In the genomic region with DNA sequence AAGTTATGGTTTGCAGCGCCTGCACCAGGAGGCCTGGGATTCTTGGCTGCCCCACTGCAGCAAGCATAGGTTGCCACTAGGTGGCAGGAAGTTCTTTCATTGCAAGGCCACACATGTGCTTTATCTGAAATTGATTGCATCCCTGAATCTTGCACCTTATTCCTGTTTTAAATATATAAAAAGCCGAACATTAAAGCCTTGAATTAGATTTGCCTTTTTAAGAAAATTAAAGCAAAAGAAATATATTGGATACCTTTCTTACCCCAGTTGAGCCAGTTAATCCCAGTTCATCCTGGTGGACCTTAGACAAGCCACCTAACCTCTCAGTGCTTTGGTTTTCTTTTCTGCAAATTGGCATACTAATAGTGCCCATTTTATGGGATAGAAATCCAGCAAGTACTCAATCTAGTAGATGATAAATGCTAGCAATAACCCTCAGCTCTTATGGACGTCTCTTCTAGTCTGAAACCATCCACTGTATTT, we compare ENCODE assay signal across 8 cellular contexts. TPM values are rescaled to one million over a fixed set of nuclear protein-coding genes. Genes with fewer than 3 reads are reported as not detected.
DNase-seq lines count a peak whose midpoint lies in the region; ATAC-seq and FAIRE-seq lines count a peak whose summit lies in the region.

No MANE protein-coding gene starts in this region.

- FAIRE-seq in RCC 7860 (lab: Jason Lieb, UNC), result no peak

- no peak overlapping the region for H2AFZ ChIP-seq in trophoblast cell (ENCODE audit: insufficient read depth, low read length, poor library complexity)

- no peaks in the 10 kb centered on the region for H3K36me3 ChIP-seq in trophoblast cell (ENCODE audit: control insufficient read depth in 1 of 2, insufficient read depth in 2 of 2, low read length in 2 of 2)

- ATAC-seq in GM18511 (IDR thresholded peaks at IDR 0.05; ENCODE audit: unreplicated experiment) (peak; percentile 84), GM21423 (IDR thresholded peaks at IDR 0.05; ENCODE audit: unreplicated experiment) (no peak)

- no peak overlapping the region for H4K91ac ChIP-seq in trophoblast cell (ENCODE audit: low read depth, low read length)

- no peaks in the 10 kb centered on the region for H3K27me3 ChIP-seq in trophoblast cell (ENCODE audit: insufficient read depth, low read length)

- no peaks in the 10 kb centered on the region for H3K79me1 ChIP-seq in trophoblast cell (ENCODE audit: low read length)

- H3K4me2 ChIP-seq in trophoblast cell (ENCODE audit: low read length), result no peak overlapping the region

- H3K27ac ChIP-seq in trophoblast cell (ENCODE audit: low read depth, low read length), result no peak overlapping the region

- no peak overlapping the region for H3K23ac ChIP-seq in trophoblast cell (ENCODE audit: low read length)

- WGBS in trophoblast cell (ENCODE audit: extremely low coverage, insufficient coverage, insufficient read length), result no CpG with 5 or more reads among the region's 3 CpGs

- no peak overlapping the region for H3K14ac ChIP-seq in trophoblast cell (ENCODE audit: low read length)

- H3K4me3 ChIP-seq in trophoblast cell (ENCODE audit: low read depth, low read length), result no peak overlapping the region

- no peaks in the 10 kb centered on the region for H3K4me1 ChIP-seq in trophoblast cell (ENCODE audit: control insufficient read depth in 1 of 2, insufficient read depth in 2 of 2, low read length in 2 of 2)

- DNase-seq in AG08396 (ENCODE audit: low spot score), result peak; percentile 87
- DNase-seq in HuH-7 (ENCODE audit: low spot score), result peak; percentile 98
- DNase-seq in RCC 7860 (ENCODE audit: low spot score), result peak; percentile 39
- DNase-seq in activated effector memory CD4-positive, alpha-beta T cell treated with Interleukin-2 at 50 U/mL for 16 hours, result peak; percentile 26
- DNase-seq in globus pallidus (ENCODE audit: low spot score), result peak; percentile 63
- DNase-seq in trophoblast cell, result peak; percentile 45 to 76

- no peak overlapping the region for H4K12ac ChIP-seq in trophoblast cell (ENCODE audit: low read depth, low read length)

- no peak overlapping the region for H3K4ac ChIP-seq in trophoblast cell (ENCODE audit: low read depth, low read length)

- no peak overlapping the region for H4K8ac ChIP-seq in trophoblast cell (ENCODE audit: low read depth, low read length)

- H3K18ac ChIP-seq in trophoblast cell (ENCODE audit: low read length), result no peak overlapping the region

- no peak overlapping the region for H2BK120ac ChIP-seq in trophoblast cell (ENCODE audit: insufficient read depth, low read length, poor library complexity)

- no peaks in the 10 kb centered on the region for H3K79me2 ChIP-seq in trophoblast cell (ENCODE audit: control insufficient read depth, insufficient read depth, low read length, poor library complexity)

- no peak overlapping the region for H3K9ac ChIP-seq in trophoblast cell (ENCODE audit: low read length)

- H2BK5ac ChIP-seq in trophoblast cell (ENCODE audit: low read depth, low read length, poor library complexity), result no peak overlapping the region

- no peak overlapping the region for H2BK12ac ChIP-seq in trophoblast cell (ENCODE audit: low read length)

- no peak overlapping the region for H2AK5ac ChIP-seq in trophoblast cell (ENCODE audit: low read length)

- H3K9me3 ChIP-seq in trophoblast cell (ENCODE audit: insufficient read depth, low read depth, low read length), result no peaks in the 10 kb centered on the region

RNA-seq across cellular contexts. Expression of a gene that starts 6.3 kb away (rescaled TPM):
- polyA plus RNA-seq in trophoblast cell (2013), result 3.2 and 3.6 TPM in 2 replicates

RNA-seq across cellular contexts. Expression of a gene that starts 37.6 kb away (rescaled TPM):
- 18.8 and 19.1 TPM in 2 replicates for polyA plus RNA-seq in trophoblast cell (2013)

RNA-seq across cellular contexts. Expression of a gene that starts 53.3 kb away (rescaled TPM):
- polyA plus RNA-seq in trophoblast cell (2013), result 12.3 TPM in 2 replicates

Comparison
In these comparisons a context has a peak if more than half of its experiments do, and no peak if none do; other contexts are left out.
1. DNase-seq: peak in every context shown above with its lines; median percentile 98 in HuH-7; 87 in AG08396; 63 in globus pallidus; 60 in trophoblast cell; 39 in RCC 7860; 26 in activated effector memory CD4-positive, alpha-beta T cell treated with Interleukin-2 at 50 U/mL for 16 hours.